In the genomic region with DNA sequence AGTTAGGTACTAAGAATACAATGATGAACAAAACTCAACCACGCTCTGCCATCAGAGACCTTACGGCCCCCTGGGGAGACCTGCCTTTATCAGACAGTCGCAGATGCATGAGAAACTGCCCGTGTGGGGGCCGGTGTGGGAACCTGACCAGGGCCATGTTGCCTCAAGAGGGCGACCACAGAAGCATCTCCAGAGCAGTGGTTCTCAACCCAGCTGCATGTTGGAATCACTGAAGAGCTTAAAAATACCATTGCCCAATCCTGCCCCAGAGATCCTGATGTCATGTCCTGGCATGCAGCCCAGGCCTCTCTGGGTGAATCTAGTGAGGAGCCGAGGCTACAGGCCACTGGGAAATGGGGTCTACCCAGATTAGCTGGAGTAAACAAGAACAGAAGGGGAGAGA, we compare ENCODE assay signal across 11 cellular contexts.
DNase-seq lines count a peak whose midpoint lies in the region; ATAC-seq and TF ChIP-seq lines count a peak whose summit lies in the region.
"Had no signal": no experiment of that assay in that cellular context is flagged by ENCODE, and none has a peak within 500 bp of the region (broad histone marks: within the 10 kb centered on the region; RNA-seq: fewer than 3 reads in every experiment).

No MANE protein-coding gene starts in this region.

- no peak overlapping the region for H3K4me3 ChIP-seq in fibroblast of pulmonary artery (replicated peaks; ENCODE audit: low read depth, low read length)
- no peak overlapping the region for H3K4me3 ChIP-seq in skeletal muscle cell (ENCODE audit: low read depth, low read length)

- no peak for ATAC-seq in HG02870 (IDR thresholded peaks at IDR 0.05; ENCODE audit: unreplicated experiment)

- TF ChIP-seq CTCF in fibroblast of pulmonary artery (IDR thresholded peaks at IDR 0.05; ENCODE audit: low read length, missing control alignments) = no peak

- peak; percentile 2 to 57 for DNase-seq in NCI-H446 (lab: John Stamatoyannopoulos, UW)
- no peak for DNase-seq in NCI-H446 treated with DMSO at 0.1 percent for 48 hours (lab: John Stamatoyannopoulos, UW)
- peak; percentile 41 for DNase-seq in NCI-H1105 treated with DMSO at 0.1 percent for 48 hours (lab: John Stamatoyannopoulos, UW)
- DNase-seq in fibroblast of pulmonary artery (ENCODE audit: low read depth) = peak; percentile 55
- peak; percentile 24 for DNase-seq in skeletal muscle cell (ENCODE audit: low read depth)
- DNase-seq in activated CD4-positive, alpha-beta T cell treated with anti-CD3 and anti-CD28 coated beads for 1 hour = no peak
- no peak for DNase-seq in activated CD4-positive, alpha-beta T cell treated with anti-CD3 and anti-CD28 coated beads, Interleukin-2, amount 50 U/mL, for 4 hours
- DNase-seq: hippocampal formation; NCI-H526 treated with DMSO at 0.1 percent for 48 hours; stimulated activated naive CD4-positive, alpha-beta T cell had no signal

Comparison
In these comparisons a context has a peak if more than half of its experiments do, and no peak if none do; other contexts are left out.
1. DNase-seq: peak in NCI-H446 (2 of 2), NCI-H1105 treated with DMSO at 0.1 percent for 48 hours (single experiment), fibroblast of pulmonary artery (single experiment) and skeletal muscle cell (single experiment); none in NCI-H446 treated with DMSO at 0.1 percent for 48 hours (single experiment), activated CD4-positive, alpha-beta T cell treated with anti-CD3 and anti-CD28 coated beads for 1 hour (single experiment) and activated CD4-positive, alpha-beta T cell treated with anti-CD3 and anti-CD28 coated beads, Interleukin-2, amount 50 U/mL, for 4 hours (0 of 2).